9 cellular contexts compared by ENCODE assay signal in genomic region chr12:121628536-121628935, GRCh38. TPM values are rescaled to one million over a fixed set of nuclear protein-coding genes. Genes with fewer than 3 reads are reported as not detected.
DNase-seq lines count a peak whose midpoint lies in the region; ATAC-seq and TF ChIP-seq lines count a peak whose summit lies in the region.
"Had no signal": no experiment of that assay in that cellular context is flagged by ENCODE, and none has a peak within 500 bp of the region (broad histone marks: within the 10 kb centered on the region; RNA-seq: fewer than 3 reads in every experiment).

No MANE protein-coding gene starts in this region.

- DNase-seq in GM06990 (ENCODE audit: extremely low read depth, insufficient read length) (no peak), progenitor cell of endocrine pancreas (ENCODE audit: low spot score, unreplicated experiment) (no peak), HuH-7.5 (ENCODE audit: low spot score) (no peak), ascending aorta (ENCODE audit: low spot score in 2 of 2) (no peak), NCI-H446 (lab: John Stamatoyannopoulos, UW) (no peak)
- DNase-seq in effector memory CD8-positive, alpha-beta T cell, result no peak

- H3K4me1 ChIP-seq in OCI-LY1 (ENCODE audit: insufficient read depth, low read length, severe bottlenecking) (peaks cover 51% of the 10 kb centered on the region), ascending aorta (peaks cover 0 to 14% of the 10 kb centered on the region in 2 donors)

- no peaks in the 10 kb centered on the region for H3K27me3 Mint-ChIP-seq in effector memory CD8-positive, alpha-beta T cell
- H3K27me3 Mint-ChIP-seq in progenitor cell of endocrine pancreas, result no peaks in the 10 kb centered on the region

- H3K79me2 ChIP-seq in OCI-LY1 (ENCODE audit: insufficient read depth, low read length), result no peaks in the 10 kb centered on the region

- H3K4me3 ChIP-seq in GM06990 (replicated peaks; ENCODE audit: low read depth, low read length), result peak overlapping the region; percentile 89
- H3K4me3 ChIP-seq in OCI-LY1 (ENCODE audit: low read depth, low read length, poor library complexity, severe bottlenecking), result peak overlapping the region; percentile 78
- H3K4me3 ChIP-seq in ascending aorta, result peak overlapping the region in 1 of 2 donors; percentile 81

- H4K20me1 ChIP-seq in OCI-LY1 (ENCODE audit: insufficient read depth, low read length), result no peaks in the 10 kb centered on the region

- TF ChIP-seq CTCF in GM06990 (IDR thresholded peaks at IDR 0.05; ENCODE audit: insufficient read depth, low read length, poor library complexity, severe bottlenecking) (no peak), OCI-LY1 (IDR thresholded peaks at IDR 0.05; ENCODE audit: low read length) (no peak), progenitor cell of endocrine pancreas (IDR thresholded peaks at IDR 0.05; ENCODE audit: unreplicated experiment) (no peak), ascending aorta (IDR thresholded peaks at IDR 0.05) (no peak)

- H3K36me3 ChIP-seq in GM06990 (ENCODE audit: control insufficient read depth, insufficient read depth, low read length), result peaks cover 2% of the 10 kb centered on the region
- peaks cover 5% of the 10 kb centered on the region; the same call in 1 of the 2 replicates for H3K36me3 ChIP-seq in OCI-LY1 (ENCODE audit: insufficient read depth, low read length)
- H3K36me3 ChIP-seq in ascending aorta, result no peaks in the 10 kb centered on the region

- H2AFZ ChIP-seq in OCI-LY1 (ENCODE audit: low read length), result no peak overlapping the region

- H3F3A ChIP-seq in OCI-LY1 (ENCODE audit: insufficient read depth, low read length), result no peaks in the 10 kb centered on the region

- H3K36me3 Mint-ChIP-seq in effector memory CD8-positive, alpha-beta T cell (ENCODE audit: insufficient read depth), result peaks cover 63% of the 10 kb centered on the region
- H3K36me3 Mint-ChIP-seq in progenitor cell of endocrine pancreas (ENCODE audit: insufficient read depth), result peaks cover 7% of the 10 kb centered on the region

- H3K27me3 ChIP-seq in GM06990 (replicated peaks; ENCODE audit: control insufficient read depth, insufficient read depth, low read length), result no peaks in the 10 kb centered on the region
- H3K27me3 ChIP-seq in OCI-LY1 (ENCODE audit: insufficient read depth, low read length), result no peaks in the 10 kb centered on the region
- H3K27me3 ChIP-seq in ascending aorta, result no peaks in the 10 kb centered on the region

- intact Hi-C loops in ascending aorta (cut with DNase I), result loop anchor here (5.0 kb wide), 1 partner anchor 174 kb away; the partner anchor contains the start of gene SETD1B

- H3K27ac ChIP-seq in OCI-LY1 (ENCODE audit: low read depth, low read length, poor library complexity, severe bottlenecking), result no peak overlapping the region
- no peak overlapping the region for H3K27ac ChIP-seq in ascending aorta

- H3K9ac ChIP-seq in OCI-LY1 (ENCODE audit: low read length), result peak overlapping the region; percentile 77; the same call in 1 of the 2 replicates

- H3K27ac Mint-ChIP-seq in effector memory CD8-positive, alpha-beta T cell, result peak overlapping the region; percentile 97 to 98
- H3K27ac Mint-ChIP-seq in progenitor cell of endocrine pancreas, result no peak overlapping the region

- peak overlapping the region; percentile 84 for H3K4me2 ChIP-seq in OCI-LY1 (ENCODE audit: low read length)

- H3K9me3 Mint-ChIP-seq in effector memory CD8-positive, alpha-beta T cell, result no peaks in the 10 kb centered on the region
- no peaks in the 10 kb centered on the region for H3K9me3 Mint-ChIP-seq in progenitor cell of endocrine pancreas (ENCODE audit: low read depth)

- peaks cover 61 to 62% of the 10 kb centered on the region in 2 donors for H3K4me1 Mint-ChIP-seq in effector memory CD8-positive, alpha-beta T cell (ENCODE audit: low read depth in 2 of 2)
- peaks cover 44% of the 10 kb centered on the region for H3K4me1 Mint-ChIP-seq in progenitor cell of endocrine pancreas (ENCODE audit: low read depth)

- no peaks in the 10 kb centered on the region for H3K9me2 ChIP-seq in OCI-LY1 (ENCODE audit: low read depth, low read length)

- peak overlapping the region; percentile 96 to 97 for H3K4me3 Mint-ChIP-seq in effector memory CD8-positive, alpha-beta T cell
- peak overlapping the region; percentile 83 for H3K4me3 Mint-ChIP-seq in progenitor cell of endocrine pancreas (ENCODE audit: low read depth)

- no peaks in the 10 kb centered on the region for H3K9me3 ChIP-seq in OCI-LY1 (ENCODE audit: low read length)
- no peaks in the 10 kb centered on the region for H3K9me3 ChIP-seq in ascending aorta

- no peak for ATAC-seq in effector memory CD8-positive, alpha-beta T cell (replicated peaks)
- ATAC-seq in HG03135 (IDR thresholded peaks at IDR 0.05; ENCODE audit: unreplicated experiment), result no peak

RNA-seq across cellular contexts. Expression of gene ORAI1, which starts 2.2 kb away (rescaled TPM):
- 18.9 and 19.3 TPM in 2 replicates for total RNA-seq in progenitor cell of endocrine pancreas
- total RNA-seq in ascending aorta, result 24.6 TPM

RNA-seq across cellular contexts. Expression of gene MORN3, which starts 40.9 kb away (rescaled TPM):
- total RNA-seq in progenitor cell of endocrine pancreas (1.1 and 1.5 TPM in 2 replicates), ascending aorta (not detected)
- total RNA-seq: RPMI7951 had no signal

RNA-seq across cellular contexts. Expression of gene KDM2B, which starts 47.7 kb away (rescaled TPM):
- total RNA-seq in progenitor cell of endocrine pancreas, result 74.0 and 79.2 TPM in 2 replicates
- 17.3 TPM for total RNA-seq in ascending aorta
